23 cellular contexts compared by ENCODE assay signal in the genomic region with DNA sequence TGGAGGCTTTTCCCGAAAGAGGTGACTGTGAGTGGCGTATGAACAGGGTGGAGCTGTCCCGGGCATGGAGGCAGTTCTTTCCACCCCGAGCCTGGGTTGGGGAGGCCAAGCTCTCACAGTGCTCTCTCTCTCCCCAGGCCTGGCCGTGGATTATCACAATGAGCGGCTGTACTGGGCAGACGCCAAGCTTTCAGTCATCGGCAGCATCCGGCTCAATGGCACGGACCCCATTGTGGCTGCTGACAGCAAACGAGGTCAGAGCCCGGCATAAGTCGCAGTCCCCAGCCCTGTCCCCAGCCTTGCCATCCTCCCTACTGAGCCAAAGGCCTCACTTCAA. TPM values are rescaled to one million over a fixed set of nuclear protein-coding genes. Genes with fewer than 3 reads are reported as not detected.
DNase-seq lines count a peak whose midpoint lies in the region; ATAC-seq, FAIRE-seq and TF ChIP-seq lines count a peak whose summit lies in the region.
"Had no signal": no experiment of that assay in that cellular context is flagged by ENCODE, and none has a peak within 500 bp of the region (broad histone marks: within the 10 kb centered on the region; RNA-seq: fewer than 3 reads in every experiment).

No MANE protein-coding gene starts in this region.

- no peak for FAIRE-seq in GM19239 (lab: Jason Lieb, UNC)

- no peak overlapping the region for H3K4me3 Mint-ChIP-seq in CD4-positive, alpha-beta T cell
- H3K4me3 Mint-ChIP-seq: activated CD8-positive, alpha-beta T cell treated with anti-CD3 and anti-CD28 coated beads for 36 hours; mesothelial cell of epicardium; nephron had no signal

- intact Hi-C loops in ascending aorta (cut with DNase I), result no loop called here
- intact Hi-C loops in Right ventricle myocardium inferior (cut with DNase I), result no loop called here
- intact Hi-C loops in CD4-positive, alpha-beta T cell (cut with DNase I, micrococcal nuclease), result no loop called here

- POLR2A ChIA-PET in CD4-positive, alpha-beta T cell (lab: Charles Lee), result no interaction called here

- peaks cover 8% of the 10 kb centered on the region for H3K27me3 Mint-ChIP-seq in CD4-positive, alpha-beta T cell

- H3K4me1 ChIP-seq in ascending aorta, result peaks cover 0 to 13% of the 10 kb centered on the region in 2 donors

- H3K36me3 ChIP-seq in ascending aorta, result peaks cover 79 to 88% of the 10 kb centered on the region in 2 donors

- H3K27ac Mint-ChIP-seq in CD4-positive, alpha-beta T cell, result no peak overlapping the region
- H3K27ac Mint-ChIP-seq: activated CD8-positive, alpha-beta T cell treated with anti-CD3 and anti-CD28 coated beads for 36 hours; mesothelial cell of epicardium; nephron had no signal

- no peaks in the 10 kb centered on the region for H3K36me3 Mint-ChIP-seq in CD4-positive, alpha-beta T cell (ENCODE audit: low read depth)

- H3K4me3 ChIP-seq in ascending aorta, result no peak overlapping the region
- H3K4me3 ChIP-seq: body of pancreas, prostate gland, spleen had no signal

- H3K9me3 ChIP-seq in ascending aorta, result no peaks in the 10 kb centered on the region
- H3K9me3 ChIP-seq in CD4-positive, alpha-beta T cell (ENCODE audit: control insufficient read depth, low read length), result no peaks in the 10 kb centered on the region
- H3K9me3 ChIP-seq: body of pancreas, Caco-2, prostate gland, spleen had no signal

- no peaks in the 10 kb centered on the region for H3K27me3 ChIP-seq in ascending aorta
- H3K27me3 ChIP-seq in CD4-positive, alpha-beta T cell (ENCODE audit: control insufficient read depth, insufficient read depth, low read length), result peaks cover 6% of the 10 kb centered on the region
- H3K27me3 ChIP-seq: body of pancreas had no signal

- CTCF ChIA-PET in CD4-positive, alpha-beta T cell (lab: Charles Lee), result no interaction called here

- no peak for TF ChIP-seq CTCF in ascending aorta (IDR thresholded peaks at IDR 0.05)
- no peak for TF ChIP-seq CTCF in CD4-positive, alpha-beta T cell (IDR thresholded peaks at IDR 0.05)

- ATAC-seq in Right ventricle myocardium inferior (peak; percentile 66), GM18861 (IDR thresholded peaks at IDR 0.05; ENCODE audit: unreplicated experiment) (no peak)
- no peak for ATAC-seq in CD4-positive, alpha-beta T cell (ENCODE audit: poor library complexity)
- ATAC-seq: activated CD8-positive, alpha-beta T cell treated with anti-CD3 and anti-CD28 coated beads for 36 hours; body of pancreas had no signal

- no peaks in the 10 kb centered on the region for H3K9me3 Mint-ChIP-seq in CD4-positive, alpha-beta T cell
- H3K9me3 Mint-ChIP-seq: activated CD8-positive, alpha-beta T cell treated with anti-CD3 and anti-CD28 coated beads for 36 hours; mesothelial cell of epicardium; nephron had no signal

- H3K27ac ChIP-seq in ascending aorta (peak overlapping the region; percentile 28 to 52), temporal lobe (ENCODE audit: low read depth, low read length) (peak overlapping the region; percentile 59)
- no peak overlapping the region for H3K27ac ChIP-seq in CD4-positive, alpha-beta T cell (ENCODE audit: low read depth, low read length)
- H3K27ac ChIP-seq: body of pancreas, HL-60, prostate gland, spleen had no signal

- DNase-seq in ascending aorta (ENCODE audit: low spot score in 2 of 2) (no peak), Right ventricle myocardium inferior (ENCODE audit: missing footprints) (no peak), lung microvascular endothelial cell (ENCODE audit: low read depth in 2 of 2) (peak; percentile 14 to 84), NCI-H446 (lab: John Stamatoyannopoulos, UW) (no peak), GM19239 (ENCODE audit: insufficient read length, low spot score) (no peak)
- no peak for DNase-seq in CD4-positive, alpha-beta T cell
- DNase-seq: activated CD8-positive, alpha-beta T cell treated with anti-CD3 and anti-CD28 coated beads for 36 hours; activated naive CD4-positive, alpha-beta T cell treated with anti-CD3 and anti-CD28 coated beads, Interleukin-2, amount 50 U/mL, for 16 hours; activated T-cell treated with anti-CD3 and anti-CD28 coated beads, Interleukin-2, amount 50 U/mL, for 48 hours; body of pancreas; Caco-2; NCI-H1417; NCI-H2107; NCI-H524 treated with DMSO at 0.1 percent for 48 hours; spleen; stimulated activated CD4-positive, alpha-beta T cell treated with anti-CD3 and anti-CD28 coated beads, Interleukin-4, amount 100 ng/mL, for 4 hours; T-helper 9 cell had no signal

- H3K4me1 Mint-ChIP-seq in CD4-positive, alpha-beta T cell (ENCODE audit: low read depth), result peaks cover 7% of the 10 kb centered on the region

RNA-seq across cellular contexts. Expression of a gene that starts 7.7 kb away (rescaled TPM):
- not detected for total RNA-seq in ascending aorta
- 0.60 TPM for total RNA-seq in Right ventricle myocardium inferior
- total RNA-seq in lung microvascular endothelial cell, result under 0.01 TPM in 1 of 2 replicates, not detected in the other
- total RNA-seq in temporal lobe, result 1.7 TPM
- not detected for total RNA-seq in CD4-positive, alpha-beta T cell

RNA-seq across cellular contexts. Expression of a gene that starts 20.6 kb away (rescaled TPM):
- total RNA-seq in ascending aorta (136 TPM), Right ventricle myocardium inferior (32.8 TPM), lung microvascular endothelial cell (120 and 142 TPM in 2 replicates), temporal lobe (20.2 TPM)
- total RNA-seq in CD4-positive, alpha-beta T cell, result 10 to 100 TPM; 21.3 to 22.2 TPM

RNA-seq across cellular contexts. Expression of a gene that starts 42.1 kb away (rescaled TPM):
- total RNA-seq in ascending aorta, result not detected
- total RNA-seq in Right ventricle myocardium inferior, result 1.2 TPM
- 0.22 and 0.40 TPM in 2 replicates for total RNA-seq in lung microvascular endothelial cell
- 0.25 TPM for total RNA-seq in temporal lobe
- 1 to 10 TPM; 2.0 to 3.0 TPM for total RNA-seq in CD4-positive, alpha-beta T cell

Comparison
In these comparisons a context has a peak if more than half of its experiments do, and no peak if none do; other contexts are left out.
1. DNase-seq: peak in lung microvascular endothelial cell (2 of 2); none in ascending aorta (0 of 2), Right ventricle myocardium inferior (single experiment), NCI-H446 (0 of 2), CD4-positive, alpha-beta T cell (0 of 10) and GM19239 (single experiment).